In the genomic region with DNA sequence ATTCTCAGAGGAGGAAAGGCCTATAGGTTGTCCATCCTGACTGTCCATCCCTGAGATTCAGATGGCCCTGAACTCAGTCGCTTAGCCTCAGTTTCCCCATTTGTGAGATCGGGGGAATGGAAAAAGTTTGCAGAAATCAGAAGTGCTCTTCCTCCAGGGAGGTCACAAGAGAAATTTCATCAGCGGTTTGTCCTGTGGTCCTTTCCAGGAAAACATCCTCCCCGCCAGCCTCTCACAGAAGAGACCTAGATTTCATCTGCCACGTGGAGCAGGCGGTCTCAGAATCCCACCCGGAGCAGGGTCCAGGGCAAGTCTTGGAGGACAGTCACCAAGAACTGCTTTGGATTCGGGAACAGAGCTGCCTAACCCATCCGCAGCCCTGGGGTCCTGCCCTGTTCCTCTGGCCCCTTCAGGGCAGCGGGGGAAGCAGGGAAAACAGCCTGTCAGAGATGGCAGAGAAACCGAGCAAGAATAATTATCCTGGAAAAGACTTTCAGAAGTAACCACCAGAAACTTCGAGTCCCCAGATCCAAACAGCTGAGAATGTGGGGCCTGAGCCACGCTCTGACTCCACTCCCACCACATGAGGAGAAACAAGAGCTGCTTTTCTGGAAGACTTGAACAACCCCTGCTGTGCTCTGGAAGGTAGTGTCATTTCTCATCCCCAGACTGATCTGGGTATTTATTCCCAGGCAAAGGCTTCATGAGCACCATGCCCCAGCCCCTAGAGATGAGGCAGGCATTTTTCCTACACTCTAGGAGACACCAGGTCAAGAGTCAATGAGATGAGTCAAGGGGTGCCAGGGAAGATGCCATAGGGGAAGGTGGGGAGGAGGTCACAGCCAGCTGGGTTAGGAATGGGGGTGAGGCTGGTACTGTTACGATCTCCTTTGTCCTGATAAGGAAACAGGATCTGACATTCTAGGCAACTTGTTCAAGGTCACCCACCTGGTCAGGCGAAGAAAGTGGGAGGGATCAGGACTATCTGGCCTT, we compare ENCODE assay signal across 1 cellular context.
TF ChIP-seq lines count a peak whose summit lies in the region.

No MANE protein-coding gene starts in this region.

TF ChIP-seq in IMR-90, 13 proteins besides CTCF, POLR2A, EP300 and RAD21:
- TF ChIP-seq FOS (IDR thresholded peaks at IDR 0.05; ENCODE audit: low read depth, low read length) = no peak
- no peak for TF ChIP-seq RCOR1 (IDR thresholded peaks at IDR 0.05; ENCODE audit: insufficient replicate concordance, low read length)
- TF ChIP-seq CEBPB (IDR thresholded peaks at IDR 0.05; ENCODE audit: low read depth, low read length) = no peak
- no peak for TF ChIP-seq NFE2L2 (IDR thresholded peaks at IDR 0.05; ENCODE audit: low read depth, low read length)
- TF ChIP-seq SMC3 (IDR thresholded peaks at IDR 0.05; ENCODE audit: low read depth, low read length) = no peak
- no peak for TF ChIP-seq BHLHE40 (IDR thresholded peaks at IDR 0.05; ENCODE audit: low read depth, low read length)
- no peak for TF ChIP-seq RFX5 (IDR thresholded peaks at IDR 0.05; ENCODE audit: low read depth, low read length)
- TF ChIP-seq, protein P1, sequence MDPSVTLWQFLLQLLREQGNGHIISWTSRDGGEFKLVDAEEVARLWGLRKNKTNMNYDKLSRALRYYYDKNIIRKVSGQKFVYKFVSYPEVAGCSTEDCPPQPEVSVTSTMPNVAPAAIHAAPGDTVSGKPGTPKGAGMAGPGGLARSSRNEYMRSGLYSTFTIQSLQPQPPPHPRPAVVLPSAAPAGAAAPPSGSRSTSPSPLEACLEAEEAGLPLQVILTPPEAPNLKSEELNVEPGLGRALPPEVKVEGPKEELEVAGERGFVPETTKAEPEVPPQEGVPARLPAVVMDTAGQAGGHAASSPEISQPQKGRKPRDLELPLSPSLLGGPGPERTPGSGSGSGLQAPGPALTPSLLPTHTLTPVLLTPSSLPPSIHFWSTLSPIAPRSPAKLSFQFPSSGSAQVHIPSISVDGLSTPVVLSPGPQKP (IDR thresholded peaks at IDR 0.05; ENCODE audit: borderline replicate concordance, low read depth, low read length) = no peak
- no peak for TF ChIP-seq CHD1 (IDR thresholded peaks at IDR 0.05; ENCODE audit: low read depth, low read length)
- no peak for TF ChIP-seq MXI1 (IDR thresholded peaks at IDR 0.05; ENCODE audit: borderline replicate concordance, low read depth, low read length)
- TF ChIP-seq, protein P2, sequence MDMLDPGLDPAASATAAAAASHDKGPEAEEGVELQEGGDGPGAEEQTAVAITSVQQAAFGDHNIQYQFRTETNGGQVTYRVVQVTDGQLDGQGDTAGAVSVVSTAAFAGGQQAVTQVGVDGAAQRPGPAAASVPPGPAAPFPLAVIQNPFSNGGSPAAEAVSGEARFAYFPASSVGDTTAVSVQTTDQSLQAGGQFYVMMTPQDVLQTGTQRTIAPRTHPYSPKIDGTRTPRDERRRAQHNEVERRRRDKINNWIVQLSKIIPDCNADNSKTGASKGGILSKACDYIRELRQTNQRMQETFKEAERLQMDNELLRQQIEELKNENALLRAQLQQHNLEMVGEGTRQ (IDR thresholded peaks at IDR 0.05; ENCODE audit: low read depth, low read length) = no peak
- TF ChIP-seq MAZ (IDR thresholded peaks at IDR 0.05; ENCODE audit: borderline replicate concordance, low read depth, low read length) = no peak
- no peak for TF ChIP-seq MAFK (IDR thresholded peaks at IDR 0.05; ENCODE audit: low read depth, low read length)
